ENCODE assay signal across 18 cellular contexts in genomic region chr2:237878321-237879057, GRCh38. TPM values are rescaled to one million over a fixed set of nuclear protein-coding genes. Genes with fewer than 3 reads are reported as not detected.
DNase-seq lines count a peak whose midpoint lies in the region; ATAC-seq, FAIRE-seq and TF ChIP-seq lines count a peak whose summit lies in the region.
"Had no signal": no experiment of that assay in that cellular context is flagged by ENCODE, and none has a peak within 500 bp of the region (broad histone marks: within the 10 kb centered on the region; RNA-seq: fewer than 3 reads in every experiment).

No MANE protein-coding gene starts in this region.

- H3K27me3 ChIP-seq in HepG2 (ENCODE audit: control insufficient read depth in 1 of 2, insufficient read depth in 2 of 2, low read length in 2 of 2) (peaks cover 10 to 58% of the 10 kb centered on the region in 2 experiments), thoracic aorta (replicated peaks; ENCODE audit: insufficient read depth) (no peaks in the 10 kb centered on the region)
- H3K27me3 ChIP-seq: adrenal gland, heart left ventricle had no signal

- H3K9ac ChIP-seq in HepG2 (ENCODE audit: insufficient read depth, low read depth, low read length) = no peak overlapping the region

- in situ Hi-C loops in HepG2 (cut with HindIII; ENCODE audit: extremely low pct_ligation_motif_present, low pct_unique_long_range_greater_than_20kb) (no loop called here), ACHN (cut with HindIII; ENCODE audit: low pct_ligation_motif_present, low pct_unique_long_range_greater_than_20kb, low sequenced_read_pairs) (no loop called here)

- CTCF ChIA-PET in HepG2 (lab: Yijun Ruan, JAX; ENCODE audit: low intra/inter-chr PET ratio, low total read pairs) = no interaction called here

- H2AFZ ChIP-seq in HepG2 (ENCODE audit: low read length) = no peak overlapping the region

- DNase-seq in NCI-H69 (lab: John Stamatoyannopoulos, UW) = peak; percentile 40
- no peak for DNase-seq in caudate nucleus (lab: John Stamatoyannopoulos, UW)
- DNase-seq in HepG2 (ENCODE audit: low spot score) = no peak
- DNase-seq in thoracic aorta (ENCODE audit: low spot score) = no peak
- no peak for DNase-seq in ACHN
- no peak for DNase-seq in stimulated activated naive CD8-positive, alpha-beta T cell treated with anti-CD3 and anti-CD28 coated beads, Interleukin-15, Interleukin-2, amounts not matched to agents 100 U/mL and 50 U/mL, for 24 hours
- DNase-seq: activated CD4-positive, alpha-beta T cell treated with anti-CD3 and anti-CD28 coated beads, Interleukin-2, amount 50 U/mL, for 48 hours; activated T-cell treated with anti-CD3 and anti-CD28 coated beads, Interleukin-2, amount 50 U/mL, for 48 hours; DND-41; KG1; SHP77 treated with DMSO at 0.1 percent for 48 hours; stimulated activated naive CD4-positive, alpha-beta T cell treated with Interleukin-2 at 50 U/mL for 16 hours; T1000 had no signal

- no TSS peak for BruUV-seq in HepG2 (replicated peaks; lab: Mats Ljungman, UMichigan)

- no peaks in the 10 kb centered on the region for H3K79me2 ChIP-seq in HepG2 (ENCODE audit: insufficient read depth, low read length)

- no peak for TF ChIP-seq RAD21 in HepG2 (CRISPR knock-in tag; IDR thresholded peaks at IDR 0.05)

- TF ChIP-seq CTCF in HepG2 (CRISPR knock-in tag; IDR thresholded peaks at IDR 0.05) (no peak), thoracic aorta (IDR thresholded peaks at IDR 0.05) (no peak)

- H3K27ac ChIP-seq in caudate nucleus (ENCODE audit: low read depth, low read length) (peak overlapping the region; percentile 91), HepG2 (ENCODE audit: extremely low read length, insufficient read depth, low read length) (no peak overlapping the region), thoracic aorta (peak overlapping the region; percentile 48 to 91)
- H3K27ac ChIP-seq: adrenal gland, HL-60 had no signal

- POLR2A ChIA-PET in HepG2 (lab: Yijun Ruan, JAX) = no interaction called here

- no peak for FAIRE-seq in HepG2 (lab: Jason Lieb, UNC)

- TF ChIP-seq EP300 in HepG2 (IDR thresholded peaks at IDR 0.05; ENCODE audit: low read depth in 2 of 2, low read length in 2 of 2) = no peak
- TF ChIP-seq EP300 in HepG2 (CRISPR knock-in tag; IDR thresholded peaks at IDR 0.05; ENCODE audit: borderline replicate concordance) = no peak

- no peaks in the 10 kb centered on the region for H3K36me3 ChIP-seq in HepG2 (replicated peaks in 1 of 2; ENCODE audit: control insufficient read depth in 1 of 2, insufficient read depth in 2 of 2, low read length in 2 of 2)
- peaks cover 22% of the 10 kb centered on the region for H3K36me3 ChIP-seq in thoracic aorta
- H3K36me3 ChIP-seq: adrenal gland, heart left ventricle had no signal

- no peaks in the 10 kb centered on the region; the same call in 1 of the 2 replicates for H4K20me1 ChIP-seq in HepG2 (ENCODE audit: insufficient read depth, low read length)

- peaks cover 18% of the 10 kb centered on the region for H3K4me1 ChIP-seq in HepG2 (ENCODE audit: insufficient read depth, low read length)
- peaks cover 22 to 57% of the 10 kb centered on the region in 2 donors for H3K4me1 ChIP-seq in thoracic aorta (ENCODE audit: control insufficient read depth in 1 of 2, low read depth in 2 of 2)
- H3K4me1 ChIP-seq: adrenal gland had no signal

- ATAC-seq in HepG2 (peak; percentile 44), thoracic aorta (ENCODE audit: insufficient number of reproducible peaks, low FRiP score, low read depth) (no peak), GM21515 (IDR thresholded peaks at IDR 0.05; ENCODE audit: unreplicated experiment) (no peak)
- no peak for ATAC-seq in stimulated activated naive CD8-positive, alpha-beta T cell treated with anti-CD3 and anti-CD28 coated beads, Interleukin-15, Interleukin-2, amounts not matched to agents 100 U/mL and 50 U/mL, for 24 hours

- TF ChIP-seq POLR2A in HepG2 (IDR thresholded peaks at IDR 0.05; ENCODE audit: insufficient read depth in 1 of 2, low read depth in 2 of 2, low read length in 2 of 2) = no peak

- intact Hi-C loops in HepG2 (cut with micrococcal nuclease; ENCODE audit: unreplicated experiment) = no loop called here

- H3K4me2 ChIP-seq in HepG2 (ENCODE audit: low read depth, low read length) = no peak overlapping the region

- no peaks in the 10 kb centered on the region for H3K9me3 ChIP-seq in HepG2 (ENCODE audit: low read length)
- no peaks in the 10 kb centered on the region for H3K9me3 ChIP-seq in thoracic aorta
- H3K9me3 ChIP-seq: adrenal gland, heart left ventricle had no signal

- WGBS in HepG2 (ENCODE audit: low lambda C conversion rate) = 35% methylated on average over 12 of the region's 14 CpGs

- no peak overlapping the region for H3K4me3 ChIP-seq in HepG2 (replicated peaks in 1 of 3; ENCODE audit: insufficient read depth in 1 of 3, low read depth in 2 of 3, low read length in 3 of 3)
- H3K4me3 ChIP-seq in thoracic aorta = no peak overlapping the region
- H3K4me3 ChIP-seq: adrenal gland, heart left ventricle had no signal

TF ChIP-seq in HepG2, 621 proteins besides CTCF, POLR2A, EP300 and RAD21 (continues in another document):
- TF ChIP-seq TRAFD1 (CRISPR knock-in tag; IDR thresholded peaks at IDR 0.05; ENCODE audit: borderline replicate concordance) (no peak), SP1 (IDR thresholded peaks at IDR 0.05) (no peak), SP1 (CRISPR knock-in tag; IDR thresholded peaks at IDR 0.05) (no peak), MBNL3 (CRISPR knock-in tag; conservative IDR thresholded peaks at IDR 0.05) (no peak), BORCS8-MEF2B (CRISPR knock-in tag; IDR thresholded peaks at IDR 0.05) (0 out of 2 replicates have a peak, but pooled peaks have one; percentile 26), KDM4B (CRISPR knock-in tag; IDR thresholded peaks at IDR 0.05) (no peak), MYPOP (CRISPR knock-in tag; IDR thresholded peaks at IDR 0.05) (no peak), HNF1B (CRISPR knock-in tag; IDR thresholded peaks at IDR 0.05) (no peak), TP53 (CRISPR knock-in tag; conservative IDR thresholded peaks at IDR 0.05) (no peak), ZNF264 (CRISPR knock-in tag; IDR thresholded peaks at IDR 0.05) (no peak)

RNA-seq across cellular contexts. Expression of gene RAMP1, which starts 19.1 kb away (rescaled TPM):
- total RNA-seq in HepG2 (2016; rRNA removed; fragmentation: Illumina TruSeq; extraction: Trizol) (0.29 TPM in 1 of 2 replicates, not detected in the other), thoracic aorta (100 to 1,000 TPM; 246 to 525 TPM)
- not detected in 2 replicates for total RNA-seq in HepG2 (2016; cell fraction: cytosol; rRNA removed; fragmentation: Illumina TruSeq; extraction: Trizol; ENCODE audit: low read depth)
- 0.17 TPM in 1 of 2 replicates, not detected in the other for total RNA-seq in HepG2 (2016; cell fraction: insoluble cytoplasmic fraction; rRNA removed; fragmentation: Illumina TruSeq; extraction: Trizol)
- 0.19 TPM in 1 of 2 replicates, not detected in the other for total RNA-seq in HepG2 (2016; cell fraction: membrane; rRNA removed; fragmentation: Illumina TruSeq; extraction: Trizol)
- total RNA-seq in HepG2 (2016; cell fraction: nucleus; rRNA removed; fragmentation: Illumina TruSeq; extraction: Trizol) = not detected in 2 replicates
- 0.61 and 1.9 TPM in 2 replicates for polyA plus RNA-seq in HepG2 (2011; rRNA removed)
- polyA plus RNA-seq in HepG2 (2011; cell fraction: cytosol; rRNA removed) = 0.83 and 1.1 TPM in 2 replicates
- polyA plus RNA-seq in HepG2 (2011; cell fraction: nucleus; rRNA removed) = 0.68 and 1.2 TPM in 2 replicates
- 0.19 and 1.2 TPM in 2 replicates for polyA plus RNA-seq in HepG2 (2012)
- 0.24 TPM in 1 of 2 replicates, not detected in the other for polyA plus RNA-seq in HepG2 (2016; cell fraction: cytosol; fragmentation: Illumina TruSeq; extraction: Trizol; ENCODE audit: low read depth)
- not detected in 2 replicates for polyA plus RNA-seq in HepG2 (2016; cell fraction: insoluble cytoplasmic fraction; fragmentation: Illumina TruSeq; extraction: Trizol; ENCODE audit: low read depth)
- polyA plus RNA-seq in HepG2 (2016; cell fraction: membrane; fragmentation: Illumina TruSeq; extraction: Trizol; ENCODE audit: low read depth) = not detected in 2 replicates
- polyA plus RNA-seq in HepG2 (2016; cell fraction: nucleus; fragmentation: Illumina TruSeq; extraction: Trizol; ENCODE audit: insufficient read depth, low read depth) = 0.85 and 1.1 TPM in 2 replicates
- not detected in 2 replicates for polyA minus RNA-seq in HepG2 (2011; rRNA and poly(A)+ RNA removed; ENCODE audit: low replicate concordance)
- not detected in 2 replicates for polyA minus RNA-seq in HepG2 (2011; cell fraction: cytosol; rRNA and poly(A)+ RNA removed)
- not detected in 2 replicates for polyA minus RNA-seq in HepG2 (2011; cell fraction: nucleus; rRNA and poly(A)+ RNA removed)
- polyA plus RNA-seq: CD14-positive monocyte had no signal

Comparison
In these comparisons a context has a peak if more than half of its experiments do, and no peak if none do; other contexts are left out.
1. RNA of gene RAMP1, which starts 19.1 kb away (total RNA-seq): 246 to 525 TPM in thoracic aorta; 0.17 to 0.29 TPM in HepG2; every median in the first group is over 100 times any median in the second.